4 cellular contexts compared by ENCODE assay signal in the genomic region with DNA sequence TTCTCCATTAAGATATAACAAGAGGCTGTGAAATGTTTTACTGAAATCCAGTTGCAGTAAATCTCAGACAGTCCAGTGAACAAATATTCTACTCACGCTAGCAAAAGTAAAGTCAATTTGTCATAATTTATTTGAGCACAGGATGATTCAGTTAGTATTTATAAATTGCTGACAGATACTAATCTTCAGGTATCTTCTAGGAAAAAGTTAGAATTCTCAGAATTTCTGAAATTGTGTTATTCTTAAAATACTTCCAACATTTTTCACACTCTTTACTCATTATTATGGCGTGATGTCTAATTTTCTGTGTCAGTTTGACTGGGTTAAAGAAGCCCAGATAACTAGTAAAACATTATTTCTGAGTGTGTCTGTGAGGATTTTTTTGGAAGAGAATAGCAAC.
TF ChIP-seq lines count a peak whose summit lies in the region.

No MANE protein-coding gene starts in this region.

TF ChIP-seq in HepG2, 621 proteins besides CTCF, POLR2A, EP300 and RAD21:
- TF ChIP-seq ZNF3 (CRISPR knock-in tag; IDR thresholded peaks at IDR 0.05) (no peak), SMARCE1 (IDR thresholded peaks at IDR 0.05; ENCODE audit: borderline replicate concordance) (no peak), FOXO1 (CRISPR knock-in tag; IDR thresholded peaks at IDR 0.05) (no peak), MAFK (conservative IDR thresholded peaks at IDR 0.05 in 1 of 2, IDR thresholded peaks at IDR 0.05 in 1 of 2; ENCODE audit: low read length in 2 of 2) (peak; percentile 66 to 83), ZNF441 (CRISPR knock-in tag; IDR thresholded peaks at IDR 0.05; ENCODE audit: borderline replicate concordance) (no peak), MAFF (IDR thresholded peaks at IDR 0.05; ENCODE audit: low read depth, low read length) (peak; percentile 66; the same call in 1 of the 2 replicates)
- TF ChIP-seq, protein P1, sequence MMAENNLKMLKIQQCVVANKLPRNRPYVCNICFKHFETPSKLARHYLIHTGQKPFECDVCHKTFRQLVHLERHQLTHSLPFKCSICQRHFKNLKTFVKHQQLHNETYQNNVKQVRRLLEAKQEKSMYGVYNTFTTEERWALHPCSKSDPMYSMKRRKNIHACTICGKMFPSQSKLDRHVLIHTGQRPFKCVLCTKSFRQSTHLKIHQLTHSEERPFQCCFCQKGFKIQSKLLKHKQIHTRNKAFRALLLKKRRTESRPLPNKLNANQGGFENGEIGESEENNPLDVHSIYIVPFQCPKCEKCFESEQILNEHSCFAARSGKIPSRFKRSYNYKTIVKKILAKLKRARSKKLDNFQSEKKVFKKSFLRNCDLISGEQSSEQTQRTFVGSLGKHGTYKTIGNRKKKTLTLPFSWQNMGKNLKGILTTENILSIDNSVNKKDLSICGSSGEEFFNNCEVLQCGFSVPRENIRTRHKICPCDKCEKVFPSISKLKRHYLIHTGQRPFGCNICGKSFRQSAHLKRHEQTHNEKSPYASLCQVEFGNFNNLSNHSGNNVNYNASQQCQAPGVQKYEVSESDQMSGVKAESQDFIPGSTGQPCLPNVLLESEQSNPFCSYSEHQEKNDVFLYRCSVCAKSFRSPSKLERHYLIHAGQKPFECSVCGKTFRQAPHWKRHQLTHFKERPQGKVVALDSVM (CRISPR knock-in tag; IDR thresholded peaks at IDR 0.05), result no peak
- TF ChIP-seq, protein P2, sequence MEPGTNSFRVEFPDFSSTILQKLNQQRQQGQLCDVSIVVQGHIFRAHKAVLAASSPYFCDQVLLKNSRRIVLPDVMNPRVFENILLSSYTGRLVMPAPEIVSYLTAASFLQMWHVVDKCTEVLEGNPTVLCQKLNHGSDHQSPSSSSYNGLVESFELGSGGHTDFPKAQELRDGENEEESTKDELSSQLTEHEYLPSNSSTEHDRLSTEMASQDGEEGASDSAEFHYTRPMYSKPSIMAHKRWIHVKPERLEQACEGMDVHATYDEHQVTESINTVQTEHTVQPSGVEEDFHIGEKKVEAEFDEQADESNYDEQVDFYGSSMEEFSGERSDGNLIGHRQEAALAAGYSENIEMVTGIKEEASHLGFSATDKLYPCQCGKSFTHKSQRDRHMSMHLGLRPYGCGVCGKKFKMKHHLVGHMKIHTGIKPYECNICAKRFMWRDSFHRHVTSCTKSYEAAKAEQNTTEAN (CRISPR knock-in tag; conservative IDR thresholded peaks at IDR 0.05), result no peak

TF ChIP-seq in A549, 52 proteins besides CTCF, POLR2A, EP300 and RAD21:
- TF ChIP-seq MAZ (IDR thresholded peaks at IDR 0.05; ENCODE audit: borderline replicate concordance, low read depth, low read length), result no peak
- peak; percentile 37 for TF ChIP-seq MAFK (IDR thresholded peaks at IDR 0.05; ENCODE audit: partially characterized antibody)

TF ChIP-seq in IMR-90, 13 proteins besides CTCF, POLR2A, EP300 and RAD21:
- TF ChIP-seq CEBPB (IDR thresholded peaks at IDR 0.05; ENCODE audit: low read depth, low read length) (no peak), RFX5 (IDR thresholded peaks at IDR 0.05; ENCODE audit: low read depth, low read length) (no peak), CHD1 (IDR thresholded peaks at IDR 0.05; ENCODE audit: low read depth, low read length) (no peak), MAFK (IDR thresholded peaks at IDR 0.05; ENCODE audit: low read depth, low read length) (peak; percentile 57)

TF ChIP-seq in K562, 482 proteins besides CTCF, POLR2A, EP300 and RAD21:
- TF ChIP-seq SRSF7 (optimal IDR thresholded peaks at IDR 0.05; ENCODE audit: low read depth, low read length) (no peak), ZNF316 (IDR thresholded peaks at IDR 0.05) (peak; percentile 18; the same call in 1 of the 2 replicates)
